23 cellular contexts compared by ENCODE assay signal in the genomic region with DNA sequence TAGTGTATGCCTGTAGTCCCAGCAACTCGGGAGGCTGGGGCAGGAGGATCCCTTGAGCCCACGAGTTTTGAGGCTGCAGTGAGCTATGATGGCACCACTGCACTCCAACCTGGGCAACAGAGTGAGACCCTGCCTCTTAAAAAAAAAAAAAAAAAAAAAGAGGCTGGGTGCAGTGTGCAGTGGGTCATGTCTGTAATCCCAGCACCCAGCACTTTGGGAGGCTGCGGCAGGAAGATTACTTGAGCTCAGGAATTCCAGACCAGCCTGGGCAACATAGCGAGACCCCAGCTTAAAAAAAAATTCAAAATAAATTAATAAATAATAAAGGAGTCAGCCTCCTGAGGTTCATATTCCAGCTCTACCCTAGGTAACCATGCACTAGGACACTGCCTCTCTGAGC.
"Had no signal": no experiment of that assay in that cellular context is flagged by ENCODE, and none has a peak within 500 bp of the region (broad histone marks: within the 10 kb centered on the region; RNA-seq: fewer than 3 reads in every experiment).

No MANE protein-coding gene starts in this region.

- H3K27me3 ChIP-seq: dorsolateral prefrontal cortex, esophagus muscularis mucosa, foreskin keratinocyte, heart right ventricle, left lung had no signal

- H3K9me3 ChIP-seq: esophagus muscularis mucosa, heart right ventricle, left lung, lower lobe of right lung, mucosa of descending colon had no signal

- DNase-seq: dermis blood vessel endothelial cell; effector CD4-positive, alpha-beta T cell; effector memory CD4-positive, alpha-beta T cell; foreskin keratinocyte; glutamatergic neuron; heart right ventricle; hippocampal formation; left cardiac atrium; left lung; left ventricle myocardium superior; lower lobe of right lung; naive B cell; naive thymus-derived CD8-positive, alpha-beta T cell had no signal

- FAIRE-seq: colon, endothelial cell of umbilical vein, frontal cortex, islet of Langerhans had no signal

- H3K9me3 Mint-ChIP-seq: memory B cell; mesothelial cell of epicardium; naive B cell; naive thymus-derived CD8-positive, alpha-beta T cell had no signal

- H3K27ac Mint-ChIP-seq: memory B cell; mesothelial cell of epicardium; naive thymus-derived CD8-positive, alpha-beta T cell had no signal

- H3K36me3 Mint-ChIP-seq: memory B cell; mesothelial cell of epicardium; naive B cell; naive thymus-derived CD8-positive, alpha-beta T cell had no signal

- H3K4me3 ChIP-seq: coronary artery, dorsolateral prefrontal cortex, esophagus muscularis mucosa, heart right ventricle, left lung, lower lobe of right lung, mucosa of descending colon had no signal

- ATAC-seq: left lung; lower lobe of right lung; naive thymus-derived CD8-positive, alpha-beta T cell had no signal

- H3K27ac ChIP-seq: coronary artery, dorsolateral prefrontal cortex, esophagus muscularis mucosa, foreskin keratinocyte, heart right ventricle, left lung, lower lobe of right lung had no signal

- H3K4me1 Mint-ChIP-seq: memory B cell, naive B cell had no signal

- H3K4me1 ChIP-seq: esophagus muscularis mucosa, left lung, lower lobe of right lung had no signal

- H3K36me3 ChIP-seq: esophagus muscularis mucosa, heart right ventricle, left lung, lower lobe of right lung had no signal

- H3K4me3 Mint-ChIP-seq: memory B cell; mesothelial cell of epicardium; naive B cell; naive thymus-derived CD8-positive, alpha-beta T cell had no signal
